11 cellular contexts compared by ENCODE assay signal in the genomic region with DNA sequence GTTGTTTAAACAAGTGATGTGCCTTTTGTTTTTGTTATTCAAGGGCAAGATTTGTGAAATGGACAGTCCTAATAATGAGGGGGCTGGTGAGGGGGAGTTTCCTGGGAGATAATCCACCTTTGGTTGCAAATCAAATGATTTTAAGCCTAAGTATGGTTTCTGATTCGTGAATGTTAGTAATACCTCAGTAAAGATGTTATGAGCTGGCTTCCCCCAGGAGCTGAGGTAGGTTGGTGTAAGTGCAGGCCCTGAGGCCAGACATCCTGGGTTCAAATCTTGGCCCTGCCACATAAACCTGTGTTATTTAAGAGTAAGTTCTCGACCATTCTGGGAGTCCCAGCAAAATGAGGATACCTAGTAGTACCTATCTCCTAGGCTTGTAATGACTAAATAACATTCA. TPM values are rescaled to one million over a fixed set of nuclear protein-coding genes. Genes with fewer than 3 reads are reported as not detected.
DNase-seq lines count a peak whose midpoint lies in the region; ATAC-seq, FAIRE-seq and TF ChIP-seq lines count a peak whose summit lies in the region.
"Had no signal": no experiment of that assay in that cellular context is flagged by ENCODE, and none has a peak within 500 bp of the region (broad histone marks: within the 10 kb centered on the region; RNA-seq: fewer than 3 reads in every experiment).

No MANE protein-coding gene starts in this region.

- peak overlapping the region; percentile 96 for H3K4me3 Mint-ChIP-seq in activated T-cell treated with anti-CD3 and anti-CD28 coated beads, Interleukin-2, amount 50 U/mL, for 4 hours
- H3K4me3 Mint-ChIP-seq in activated B cell treated with CpG ODN at 0.5 μM for 24 hours: peak overlapping the region; percentile 96

- CTCF ChIA-PET in activated B cell treated with CpG ODN at 0.5 μM for 24 hours (lab: Charles Lee): interaction anchor here (1.0 to 2.7 kb wide), 3 partner anchors 29 to 90 kb away, joined by 3 to 20 read pairs (median 4); no protein-coding TSS in a partner anchor

- H3K4me1 ChIP-seq in keratinocyte (ENCODE audit: control insufficient read depth, extremely low read depth, insufficient read depth, low read length) (peaks cover 13% of the 10 kb centered on the region), thyroid gland (peaks cover 11 to 17% of the 10 kb centered on the region in 2 donors)

- ATAC-seq in activated T-cell treated with anti-CD3 and anti-CD28 coated beads, Interleukin-2, amount 50 U/mL, for 4 hours: no peak
- no peak for ATAC-seq in activated B cell treated with CpG ODN at 0.5 μM for 24 hours (ENCODE audit: low read depth)
- no peak for ATAC-seq in GM18502 (IDR thresholded peaks at IDR 0.05; ENCODE audit: poor library complexity, unreplicated experiment)

- H3K9me3 ChIP-seq in keratinocyte (ENCODE audit: control insufficient read depth, low read depth, low read length) (no peaks in the 10 kb centered on the region), thyroid gland (no peaks in the 10 kb centered on the region)
- H3K9me3 ChIP-seq: body of pancreas, SJSA1 had no signal

- no peak for TF ChIP-seq CTCF in activated B cell treated with CpG ODN at 0.5 μM for 24 hours (IDR thresholded peaks at IDR 0.05)
- TF ChIP-seq CTCF in keratinocyte (optimal IDR thresholded peaks at IDR 0.05 in 1 of 3, IDR thresholded peaks at IDR 0.05 in 1 of 3, conservative IDR thresholded peaks at IDR 0.05 in 1 of 3; ENCODE audit: extremely low read depth in 1 of 3, insufficient read depth in 2 of 3, low read length in 3 of 3): no peak
- TF ChIP-seq CTCF in thyroid gland (IDR thresholded peaks at IDR 0.05): no peak

- H3K27me3 ChIP-seq in keratinocyte (ENCODE audit: control insufficient read depth, extremely low read depth, insufficient read depth, low read length): no peaks in the 10 kb centered on the region
- H3K27me3 ChIP-seq in thyroid gland: no peaks in the 10 kb centered on the region
- H3K27me3 ChIP-seq: body of pancreas, SJSA1 had no signal

- H3K4me3 ChIP-seq in keratinocyte (ENCODE audit: control insufficient read depth in 2 of 3, extremely low read depth in 1 of 3, insufficient read depth in 2 of 3, low read depth in 1 of 3, low read length in 3 of 3) (peak overlapping the region in 2 of 3 experiments; percentile 10 to 84), thyroid gland (replicated peaks in 1 of 3) (no peak overlapping the region)

- no peaks in the 10 kb centered on the region for H3K27me3 Mint-ChIP-seq in activated T-cell treated with anti-CD3 and anti-CD28 coated beads, Interleukin-2, amount 50 U/mL, for 4 hours (ENCODE audit: low read depth)
- no peaks in the 10 kb centered on the region for H3K27me3 Mint-ChIP-seq in activated B cell treated with CpG ODN at 0.5 μM for 24 hours

- no peak for FAIRE-seq in keratinocyte (lab: Jason Lieb, UNC)

- H3K79me2 ChIP-seq in keratinocyte (ENCODE audit: control insufficient read depth, insufficient read depth, low read length): peaks cover 11% of the 10 kb centered on the region

- no peaks in the 10 kb centered on the region for H3K9me1 ChIP-seq in keratinocyte (ENCODE audit: control insufficient read depth, extremely low read depth, insufficient read depth, low read length)

- H3K9ac ChIP-seq in keratinocyte (ENCODE audit: control insufficient read depth, extremely low read depth, insufficient read depth, low read length): peak overlapping the region; percentile 82

- peak overlapping the region; percentile 96 for H3K4me2 ChIP-seq in keratinocyte (ENCODE audit: control insufficient read depth, extremely low read depth, insufficient read depth, low read depth, low read length)

- POLR2A ChIA-PET in activated B cell treated with CpG ODN at 0.5 μM for 24 hours (lab: Charles Lee): interaction anchor here (0.5 to 5.9 kb wide), 13 partner anchors 9 to 86 kb away, joined by 3 to 97 read pairs (median 4); a partner anchor contains a TSS

- intact Hi-C loops in activated B cell treated with CpG ODN at 0.5 μM for 24 hours (cut with micrococcal nuclease) (loop anchor here (5.0 kb wide), 2 partner anchors 34 to 61 kb away; a partner anchor contains a TSS), thyroid gland (cut with DNase I) (no loop called here)

- TF ChIP-seq POLR2A in thyroid gland (IDR thresholded peaks at IDR 0.05): no peak

- dilution Hi-C loops in keratinocyte (cut with MboI; ENCODE audit: extremely low pct_ligation_motif_present, low sequenced_read_pairs): no loop called here

- peaks cover 0 to 2% of the 10 kb centered on the region in 2 experiments for H3K36me3 ChIP-seq in keratinocyte (ENCODE audit: control insufficient read depth in 2 of 2, extremely low read depth in 1 of 2, insufficient read depth in 2 of 2, low read length in 2 of 2)
- H3K36me3 ChIP-seq in thyroid gland: no peaks in the 10 kb centered on the region

- DNase-seq in activated T-cell treated with anti-CD3 and anti-CD28 coated beads, Interleukin-2, amount 50 U/mL, for 4 hours: no peak
- DNase-seq in activated T-cell treated with anti-CD3 and anti-CD28 coated beads for 4 hours (no peak), activated B cell treated with CpG ODN at 0.5 μM for 24 hours (no peak), keratinocyte (ENCODE audit: low read depth, low spot score) (no peak), thyroid gland (no peak), HuH-7 (ENCODE audit: low spot score) (no peak), RPMI8226 (no peak)
- DNase-seq: body of pancreas had no signal

- no peaks in the 10 kb centered on the region for H4K20me1 ChIP-seq in keratinocyte (ENCODE audit: control insufficient read depth, extremely low read depth, insufficient read depth, low read length)

- H3K36me3 Mint-ChIP-seq in activated T-cell treated with anti-CD3 and anti-CD28 coated beads, Interleukin-2, amount 50 U/mL, for 4 hours (ENCODE audit: insufficient read depth): no peaks in the 10 kb centered on the region
- peaks cover 27% of the 10 kb centered on the region for H3K36me3 Mint-ChIP-seq in activated B cell treated with CpG ODN at 0.5 μM for 24 hours (ENCODE audit: low read depth)

- peaks cover 38% of the 10 kb centered on the region for H3K4me1 Mint-ChIP-seq in activated T-cell treated with anti-CD3 and anti-CD28 coated beads, Interleukin-2, amount 50 U/mL, for 4 hours (ENCODE audit: low read depth)
- peaks cover 66% of the 10 kb centered on the region for H3K4me1 Mint-ChIP-seq in activated B cell treated with CpG ODN at 0.5 μM for 24 hours

- WGBS in thyroid gland, 2 donors: 78 to 82% methylated on average over 2 of the region's 2 CpGs

- H3K27ac Mint-ChIP-seq in activated B cell treated with CpG ODN at 0.5 μM for 24 hours: peak overlapping the region; percentile 77

- H3K27ac ChIP-seq in keratinocyte (ENCODE audit: control insufficient read depth, insufficient read depth, low read length) (no peak overlapping the region), thyroid gland (peak overlapping the region in 2 of 3 donors; percentile 69 to 73)
- H3K27ac ChIP-seq: C4-2B, SJSA1 had no signal

- no peak overlapping the region for H2AFZ ChIP-seq in keratinocyte (ENCODE audit: control insufficient read depth, low read length)

- H3K9me3 Mint-ChIP-seq in activated T-cell treated with anti-CD3 and anti-CD28 coated beads, Interleukin-2, amount 50 U/mL, for 4 hours: no peaks in the 10 kb centered on the region
- no peaks in the 10 kb centered on the region for H3K9me3 Mint-ChIP-seq in activated B cell treated with CpG ODN at 0.5 μM for 24 hours

RNA-seq across cellular contexts. Expression of a gene that starts 1.5 kb away (rescaled TPM):
- total RNA-seq in activated T-cell treated with anti-CD3 and anti-CD28 coated beads, Interleukin-2, amount 50 U/mL, for 4 hours: 10 to 100 TPM in 1 of 3 donors, 1 to 10 TPM in 2; 8.3 to 10.6 (median 9.8) TPM
- total RNA-seq in activated B cell treated with CpG ODN at 0.5 μM for 24 hours: 173 and 195 TPM in 2 replicates
- polyA plus RNA-seq in keratinocyte: 9.6 to 17.5 TPM (median 11.3 TPM) in 3 replicates
- polyA plus RNA-seq in keratinocyte (2011; ENCODE audit: low read depth): 6.9 TPM
- polyA plus RNA-seq in keratinocyte (2011; cell fraction: cytosol; rRNA removed): 9.3 and 9.6 TPM in 2 replicates
- 16.4 and 18.3 TPM in 2 replicates for polyA plus RNA-seq in keratinocyte (2011; cell fraction: nucleus; rRNA removed)
- polyA plus RNA-seq in keratinocyte (2012; ENCODE audit: low replicate concordance): 5.3 and 13.7 TPM in 2 replicates
- polyA minus RNA-seq in keratinocyte: 28.2 to 66.1 TPM (median 43.5 TPM) in 3 replicates
- 16.3 TPM for polyA minus RNA-seq in keratinocyte (2011; cell fraction: cytosol; rRNA and poly(A)+ RNA removed)
- 23.1 and 39.7 TPM in 2 replicates for polyA minus RNA-seq in keratinocyte (2011; cell fraction: nucleus; rRNA and poly(A)+ RNA removed)
- total RNA-seq in thyroid gland: 10 to 100 TPM; 20.8 to 51.1 (median 31.5) TPM

RNA-seq across cellular contexts. Expression of a gene that starts 13.1 kb away (rescaled TPM):
- not detected for total RNA-seq in activated T-cell treated with anti-CD3 and anti-CD28 coated beads, Interleukin-2, amount 50 U/mL, for 4 hours
- 6.9 and 8.0 TPM in 2 replicates for total RNA-seq in activated B cell treated with CpG ODN at 0.5 μM for 24 hours
- 0.13 TPM in 1 of 3 replicates, not detected in the others for polyA plus RNA-seq in keratinocyte
- not detected for polyA plus RNA-seq in keratinocyte (2011; ENCODE audit: low read depth)
- polyA plus RNA-seq in keratinocyte (2011; cell fraction: cytosol; rRNA removed): not detected in 2 replicates
- polyA plus RNA-seq in keratinocyte (2011; cell fraction: nucleus; rRNA removed): not detected in 2 replicates
- polyA plus RNA-seq in keratinocyte (2012; ENCODE audit: low replicate concordance): not detected in 2 replicates
- not detected in 3 replicates for polyA minus RNA-seq in keratinocyte
- polyA minus RNA-seq in keratinocyte (2011; cell fraction: cytosol; rRNA and poly(A)+ RNA removed): not detected
- polyA minus RNA-seq in keratinocyte (2011; cell fraction: nucleus; rRNA and poly(A)+ RNA removed): not detected in 2 replicates
- under 1 TPM in 1 of 4 donors, not detected in 3; 0.67 TPM for total RNA-seq in thyroid gland
- total RNA-seq: body of pancreas, SJSA1 had no signal

RNA-seq across cellular contexts. Expression of a gene that starts 36.2 kb away (rescaled TPM):
- 10 to 100 TPM in 1 of 3 donors, 1 to 10 TPM in 2; 4.3 to 11.7 (median 6.2) TPM for total RNA-seq in activated T-cell treated with anti-CD3 and anti-CD28 coated beads, Interleukin-2, amount 50 U/mL, for 4 hours
- total RNA-seq in activated B cell treated with CpG ODN at 0.5 μM for 24 hours (13.8 and 18.7 TPM in 2 replicates), thyroid gland (10 to 100 TPM in 1 of 4 donors, 1 to 10 TPM in 3; 5.9 to 34.4 (median 9.7) TPM)
- polyA plus RNA-seq in keratinocyte: 3.6 to 5.5 TPM (median 5.0 TPM) in 3 replicates
- polyA plus RNA-seq in keratinocyte (2011; ENCODE audit: low read depth): 7.2 TPM
- polyA plus RNA-seq in keratinocyte (2011; cell fraction: cytosol; rRNA removed): 1.3 and 1.7 TPM in 2 replicates
- polyA plus RNA-seq in keratinocyte (2011; cell fraction: nucleus; rRNA removed): 42.5 and 50.0 TPM in 2 replicates
- 2.3 and 7.9 TPM in 2 replicates for polyA plus RNA-seq in keratinocyte (2012; ENCODE audit: low replicate concordance)
- polyA minus RNA-seq in keratinocyte: 1.1 to 29.3 TPM (median 18.8 TPM) in 3 replicates
- polyA minus RNA-seq in keratinocyte (2011; cell fraction: cytosol; rRNA and poly(A)+ RNA removed): not detected
- 7.1 and 20.6 TPM in 2 replicates for polyA minus RNA-seq in keratinocyte (2011; cell fraction: nucleus; rRNA and poly(A)+ RNA removed)

Comparison
In these comparisons a context has a peak if more than half of its experiments do, and no peak if none do; other contexts are left out.
1. H3K4me3 ChIP-seq: peak in keratinocyte (2 of 3); none in thyroid gland (0 of 3).